In genomic region chr15:92178908-92179307, GRCh38 we compare ENCODE assay signal across 20 cellular contexts.
"Had no signal": no experiment of that assay in that cellular context is flagged by ENCODE, and none has a peak within 500 bp of the region (broad histone marks: within the 10 kb centered on the region; RNA-seq: fewer than 3 reads in every experiment).

No MANE protein-coding gene starts in this region.

- ATAC-seq: effector memory CD8-positive, alpha-beta T cell; esophagus mucosa; gastrocnemius medialis; heart left ventricle; left cardiac atrium had no signal

- H3K36me3 ChIP-seq: gastrocnemius medialis, heart left ventricle, ovary, prostate gland, spleen, thoracic aorta had no signal

- H3K4me1 ChIP-seq: prostate gland, spleen had no signal

- DNase-seq: activated CD4-positive, alpha-beta memory T cell treated with anti-CD3 and anti-CD28 coated beads, Interleukin-2, amount 10 ng/mL, durations not matched to agents 7 days and 5 days; activated CD4-positive, alpha-beta T cell treated with anti-CD3 and anti-CD28 coated beads for 48 hours; activated gamma-delta T cell treated with Interleukin-2 at 50 U/mL for 16 hours; activated T-cell treated with anti-CD3 and anti-CD28 coated beads for 4 hours; aorta; effector memory CD8-positive, alpha-beta T cell; gastrocnemius medialis; heart left ventricle; islet precursor cell; left cardiac atrium; mesendoderm; naive B cell; ovary; spleen; stimulated activated CD4-positive, alpha-beta T cell treated with anti-CD3 and anti-CD28 coated beads, Interleukin-4, amount 100 ng/mL, for 1 hour; stimulated activated naive CD4-positive, alpha-beta T cell; T-helper 2 cell had no signal

- H3K9me3 ChIP-seq: gastrocnemius medialis, heart left ventricle, ovary, prostate gland, spleen, thoracic aorta had no signal

- H3K27ac ChIP-seq: gastrocnemius medialis, heart left ventricle, ovary, prostate gland, spleen, thoracic aorta had no signal

- H3K27me3 ChIP-seq: gastrocnemius medialis, heart left ventricle, ovary had no signal

- H3K4me3 ChIP-seq: gastrocnemius medialis, heart left ventricle, ovary, prostate gland, spleen, thoracic aorta had no signal
